In genomic region chr3:107962015-107962414, GRCh38 we compare ENCODE assay signal across 6 cellular contexts.
"Had no signal": no experiment of that assay in that cellular context is flagged by ENCODE, and none has a peak within 500 bp of the region (broad histone marks: within the 10 kb centered on the region; RNA-seq: fewer than 3 reads in every experiment).

No MANE protein-coding gene starts in this region.

- H3K27ac Mint-ChIP-seq: IgD-negative memory B cell had no signal

- DNase-seq: IMR-90, KBM-7, KG1 had no signal

- H3K4me1 Mint-ChIP-seq: IgD-negative memory B cell had no signal

- ATAC-seq: HepG2, K562 had no signal

- H3K4me3 Mint-ChIP-seq: IgD-negative memory B cell had no signal
